ENCODE assay signal across 19 cellular contexts in genomic region chr11:2816941-2817421, GRCh38.
DNase-seq lines count a peak whose midpoint lies in the region; ATAC-seq and TF ChIP-seq lines count a peak whose summit lies in the region.
"Had no signal": no experiment of that assay in that cellular context is flagged by ENCODE, and none has a peak within 500 bp of the region (broad histone marks: within the 10 kb centered on the region; RNA-seq: fewer than 3 reads in every experiment).

No MANE protein-coding gene starts in this region.

- H3K27me3 ChIP-seq in Panc1 (ENCODE audit: control insufficient read depth, insufficient read depth, low read length) (no peaks in the 10 kb centered on the region), trophoblast cell (ENCODE audit: insufficient read depth, low read length) (no peaks in the 10 kb centered on the region)
- H3K27me3 ChIP-seq: ascending aorta, Peyer's patch had no signal

- intact Hi-C loops in Panc1 (cut with micrococcal nuclease; ENCODE audit: unreplicated experiment) = no loop called here

- no peak overlapping the region for H2AFZ ChIP-seq in trophoblast cell (ENCODE audit: insufficient read depth, low read length, poor library complexity)

- H3K14ac ChIP-seq in trophoblast cell (ENCODE audit: low read length) = no peak overlapping the region

- no peak overlapping the region for H2BK120ac ChIP-seq in trophoblast cell (ENCODE audit: insufficient read depth, low read length, poor library complexity)

- no peak overlapping the region for H3K18ac ChIP-seq in trophoblast cell (ENCODE audit: low read length)

- WGBS in trophoblast cell (ENCODE audit: extremely low coverage, insufficient coverage, insufficient read length) = no CpG with 5 or more reads among the region's 15 CpGs

- no peak overlapping the region for H2BK5ac ChIP-seq in trophoblast cell (ENCODE audit: low read depth, low read length, poor library complexity)

- no peak overlapping the region for H3K27ac ChIP-seq in Panc1 (ENCODE audit: low read length)
- H3K27ac ChIP-seq in trophoblast cell (ENCODE audit: low read depth, low read length) = no peak overlapping the region
- H3K27ac ChIP-seq: ascending aorta, Peyer's patch, thoracic aorta had no signal

- H3K4me3 Mint-ChIP-seq in stimulated activated naive CD8-positive, alpha-beta T cell treated with anti-CD3 and anti-CD28 coated beads, Interleukin-15, amount 100 ng/mL, for 72 hours = no peak overlapping the region
- H3K4me3 Mint-ChIP-seq: T-helper 17 cell had no signal

- no peak overlapping the region for H3K4ac ChIP-seq in trophoblast cell (ENCODE audit: low read depth, low read length)

- H3K4me1 ChIP-seq in Panc1 (ENCODE audit: control insufficient read depth, insufficient read depth, low read length) (no peaks in the 10 kb centered on the region), trophoblast cell (ENCODE audit: control insufficient read depth in 1 of 2, insufficient read depth in 2 of 2, low read length in 2 of 2) (peaks cover 8 to 13% of the 10 kb centered on the region in 2 experiments)

- peaks cover 27% of the 10 kb centered on the region for H3K4me1 Mint-ChIP-seq in stimulated activated naive CD8-positive, alpha-beta T cell treated with anti-CD3 and anti-CD28 coated beads, Interleukin-15, amount 100 ng/mL, for 72 hours
- H3K4me1 Mint-ChIP-seq: T-helper 17 cell had no signal

- H3K36me3 ChIP-seq in Panc1 (ENCODE audit: control insufficient read depth, insufficient read depth, low read length) (no peaks in the 10 kb centered on the region), trophoblast cell (ENCODE audit: control insufficient read depth in 1 of 2, insufficient read depth in 2 of 2, low read length in 2 of 2) (no peaks in the 10 kb centered on the region)
- H3K36me3 ChIP-seq: ascending aorta, Peyer's patch, thoracic aorta had no signal

- no peak overlapping the region for H3K23ac ChIP-seq in trophoblast cell (ENCODE audit: low read length)

- H4K8ac ChIP-seq in trophoblast cell (ENCODE audit: low read depth, low read length) = no peak overlapping the region

- no TSS peak for BruUV-seq in Panc1 (replicated peaks; lab: Mats Ljungman, UMichigan)

- H3K9me3 ChIP-seq in Panc1 (ENCODE audit: control insufficient read depth, insufficient read depth, low read depth, low read length) (peaks cover 7% of the 10 kb centered on the region; the same call in 1 of the 2 replicates), trophoblast cell (ENCODE audit: insufficient read depth, low read depth, low read length) (peaks cover 37% of the 10 kb centered on the region)
- H3K9me3 ChIP-seq: thoracic aorta had no signal

- 0 out of 2 replicates have a peak, but pooled peaks have one; percentile 31 for ATAC-seq in Panc1
- ATAC-seq in stimulated activated naive CD8-positive, alpha-beta T cell treated with anti-CD3 and anti-CD28 coated beads, Interleukin-15, amount 100 ng/mL, for 72 hours = no peak
- ATAC-seq in HG03196 (IDR thresholded peaks at IDR 0.05; ENCODE audit: unreplicated experiment) = no peak
- no peak for ATAC-seq in HG03565 (IDR thresholded peaks at IDR 0.05; ENCODE audit: unreplicated experiment)
- no peak for ATAC-seq in GM21367 (IDR thresholded peaks at IDR 0.05; ENCODE audit: unreplicated experiment)
- ATAC-seq: T-helper 17 cell had no signal

- H3K27ac Mint-ChIP-seq in stimulated activated naive CD8-positive, alpha-beta T cell treated with anti-CD3 and anti-CD28 coated beads, Interleukin-15, amount 100 ng/mL, for 72 hours = no peak overlapping the region
- H3K27ac Mint-ChIP-seq: T-helper 17 cell had no signal

- no peak overlapping the region for H3K4me3 ChIP-seq in Panc1 (ENCODE audit: low read depth in 2 of 2, low read length in 2 of 2)
- no peak overlapping the region for H3K4me3 ChIP-seq in trophoblast cell (ENCODE audit: low read depth, low read length)
- H3K4me3 ChIP-seq: ascending aorta, Peyer's patch, thoracic aorta had no signal

- peak overlapping the region; percentile 28 for H2AK5ac ChIP-seq in trophoblast cell (ENCODE audit: low read length)

- CTCF ChIA-PET in Panc1 (lab: Charles Lee) = no interaction called here

- no peak overlapping the region for H3K4me2 ChIP-seq in trophoblast cell (ENCODE audit: low read length)

- in situ Hi-C loops in Panc1 (cut with HindIII; ENCODE audit: low pct_unique_long_range_greater_than_20kb, low sequenced_read_pairs) = no loop called here

- peak; percentile 86 for DNase-seq in AG08395 (ENCODE audit: low spot score)
- DNase-seq in Panc1 (ENCODE audit: low read depth, low spot score) = no peak
- peak; percentile 87 for DNase-seq in fibroblast of peridontal ligament (ENCODE audit: extremely low read depth)
- DNase-seq in trophoblast cell = peak; percentile 22 to 64
- DNase-seq in stimulated activated naive CD8-positive, alpha-beta T cell treated with anti-CD3 and anti-CD28 coated beads, Interleukin-15, amount 100 ng/mL, for 72 hours = no peak
- DNase-seq: activated CD4-positive, alpha-beta T cell treated with anti-CD3 and anti-CD28 coated beads for 48 hours; AML-193; DMS153; effector CD8-positive, alpha-beta T cell; NCI-H524 treated with DMSO at 0.1 percent for 48 hours; nucleus accumbens; Peyer's patch; stimulated activated CD4-positive, alpha-beta T cell treated with anti-CD3 and anti-CD28 coated beads, Interleukin-15, amount 100 ng/mL, for 24 hours; T-helper 17 cell had no signal

- TF ChIP-seq CTCF in Panc1 (IDR thresholded peaks at IDR 0.05) = no peak

- POLR2A ChIA-PET in Panc1 (lab: Charles Lee) = no interaction called here

- H3K79me1 ChIP-seq in trophoblast cell (ENCODE audit: low read length) = peaks cover 8% of the 10 kb centered on the region

- no peak overlapping the region for H2BK12ac ChIP-seq in trophoblast cell (ENCODE audit: low read length)

- peaks cover 2% of the 10 kb centered on the region for H3K79me2 ChIP-seq in trophoblast cell (ENCODE audit: control insufficient read depth, insufficient read depth, low read length, poor library complexity)

- H3K27me3 Mint-ChIP-seq in stimulated activated naive CD8-positive, alpha-beta T cell treated with anti-CD3 and anti-CD28 coated beads, Interleukin-15, amount 100 ng/mL, for 72 hours = no peaks in the 10 kb centered on the region
- H3K27me3 Mint-ChIP-seq: T-helper 17 cell had no signal

- H3K9ac ChIP-seq in trophoblast cell (ENCODE audit: low read length) = no peak overlapping the region

- no peak overlapping the region for H4K91ac ChIP-seq in trophoblast cell (ENCODE audit: low read depth, low read length)

- peaks cover 32 to 67% of the 10 kb centered on the region in 2 donors for H3K9me3 Mint-ChIP-seq in stimulated activated naive CD8-positive, alpha-beta T cell treated with anti-CD3 and anti-CD28 coated beads, Interleukin-15, amount 100 ng/mL, for 72 hours

- H4K12ac ChIP-seq in trophoblast cell (ENCODE audit: low read depth, low read length) = no peak overlapping the region

Comparison
In these comparisons a context has a peak if more than half of its experiments do, and no peak if none do; other contexts are left out.
1. DNase-seq: peak in AG08395 (single experiment), fibroblast of peridontal ligament (single experiment) and trophoblast cell (2 of 2); none in Panc1 (single experiment) and stimulated activated naive CD8-positive, alpha-beta T cell treated with anti-CD3 and anti-CD28 coated beads, Interleukin-15, amount 100 ng/mL, for 72 hours (0 of 2).